In genomic region chr3:46756642-46757041, GRCh38 we compare ENCODE assay signal across 19 cellular contexts. TPM values are rescaled to one million over a fixed set of nuclear protein-coding genes. Genes with fewer than 3 reads are reported as not detected.
DNase-seq lines count a peak whose midpoint lies in the region; ATAC-seq, FAIRE-seq and TF ChIP-seq lines count a peak whose summit lies in the region.
"Had no signal": no experiment of that assay in that cellular context is flagged by ENCODE, and none has a peak within 500 bp of the region (broad histone marks: within the 10 kb centered on the region; RNA-seq: fewer than 3 reads in every experiment).

No MANE protein-coding gene starts in this region.

- POLR2A ChIA-PET in K562 (lab: Yijun Ruan, JAX), result interaction anchor here (0.7 kb wide), 1 partner anchor 46 kb away, joined by 3 read pairs; no protein-coding TSS in a partner anchor

- no peaks in the 10 kb centered on the region for H3K36me3 ChIP-seq in GM23338 (ENCODE audit: insufficient read depth)
- H3K36me3 ChIP-seq in K562 (ENCODE audit: control insufficient read depth, insufficient read depth, low read length), result no peaks in the 10 kb centered on the region
- no peaks in the 10 kb centered on the region for H3K36me3 ChIP-seq in trophoblast cell (ENCODE audit: control insufficient read depth in 1 of 2, insufficient read depth in 2 of 2, low read length in 2 of 2)
- H3K36me3 ChIP-seq: BLaER1 had no signal

- H2AK5ac ChIP-seq in trophoblast cell (ENCODE audit: low read length), result no peak overlapping the region

- H3K18ac ChIP-seq in trophoblast cell (ENCODE audit: low read length), result no peak overlapping the region

- H2BK5ac ChIP-seq in trophoblast cell (ENCODE audit: low read depth, low read length, poor library complexity), result no peak overlapping the region

- in situ Hi-C loops in K562 (cut with MboI), result no loop called here

- H3K9ac ChIP-seq in K562 (ENCODE audit: insufficient read depth in 1 of 2, low read depth in 2 of 2, low read length in 2 of 2), result peak overlapping the region in 1 of 2 experiments; percentile 59; a peak in 2 of 4 replicates
- no peak overlapping the region for H3K9ac ChIP-seq in trophoblast cell (ENCODE audit: low read length)
- H3K9ac ChIP-seq: BLaER1, GM23248 had no signal

- H3K23ac ChIP-seq in trophoblast cell (ENCODE audit: low read length), result no peak overlapping the region

- H3K27me3 ChIP-seq in GM23338 (ENCODE audit: insufficient read depth), result no peaks in the 10 kb centered on the region
- H3K27me3 ChIP-seq in K562 (ENCODE audit: control insufficient read depth in 2 of 2, insufficient read depth in 2 of 2, low read length in 2 of 2), result peaks cover 14 to 45% of the 10 kb centered on the region in 2 experiments
- no peaks in the 10 kb centered on the region for H3K27me3 ChIP-seq in trophoblast cell (ENCODE audit: insufficient read depth, low read length)
- H3K27me3 ChIP-seq: BLaER1 had no signal

- no peaks in the 10 kb centered on the region for H3K36me3 Mint-ChIP-seq in GM23338 (ENCODE audit: low read depth)
- H3K36me3 Mint-ChIP-seq: CD8-positive, alpha-beta T cell had no signal

- peak; percentile 25; the same call in 1 of the 3 replicates for ATAC-seq in GM23338
- ATAC-seq in K562, result peak; percentile 89
- no peak for ATAC-seq in GM18511 (IDR thresholded peaks at IDR 0.05; ENCODE audit: unreplicated experiment)
- no peak for ATAC-seq in left lobe of liver
- ATAC-seq in HG03196 (IDR thresholded peaks at IDR 0.05; ENCODE audit: unreplicated experiment), result no peak
- ATAC-seq: A549; CD8-positive, alpha-beta T cell; HCT116 had no signal

- H3K4ac ChIP-seq in trophoblast cell (ENCODE audit: low read depth, low read length), result no peak overlapping the region

- TF ChIP-seq CTCF in C4-2B (conservative IDR thresholded peaks at IDR 0.05), result 0 out of 2 replicates have a peak, but pooled peaks have one; percentile 16
- peak in 1 of 2 experiments; percentile 26; a peak in 1 of 4 replicates for TF ChIP-seq CTCF in GM23338 (conservative IDR thresholded peaks at IDR 0.05; ENCODE audit: low read depth in 2 of 2)
- TF ChIP-seq CTCF in K562 (IDR thresholded peaks at IDR 0.05 in 2 of 3, conservative IDR thresholded peaks at IDR 0.05 in 1 of 3; ENCODE audit: insufficient read depth in 2 of 3, low read depth in 1 of 3, low read length in 3 of 3), result peak; percentile 59 to 80 (median 64); a peak in 5 of 6 replicates

- H3F3A ChIP-seq in GM23338 (replicated peaks; ENCODE audit: low read depth), result no peaks in the 10 kb centered on the region

- peaks cover 10% of the 10 kb centered on the region; the same call in 1 of the 2 replicates for H3K4me1 ChIP-seq in GM23338 (ENCODE audit: insufficient read depth)
- peaks cover 0 to 14% of the 10 kb centered on the region in 2 experiments; a peak in 2 of 5 replicates for H3K4me1 ChIP-seq in K562 (replicated peaks in 1 of 2; ENCODE audit: control insufficient read depth in 2 of 2, insufficient read depth in 2 of 2, low read length in 2 of 2)
- no peaks in the 10 kb centered on the region for H3K4me1 ChIP-seq in trophoblast cell (ENCODE audit: control insufficient read depth in 1 of 2, insufficient read depth in 2 of 2, low read length in 2 of 2)
- H3K4me1 ChIP-seq: A549, BLaER1 had no signal

- H2BK12ac ChIP-seq in trophoblast cell (ENCODE audit: low read length), result no peak overlapping the region

- H3K79me2 ChIP-seq in GM23338 (replicated peaks; ENCODE audit: insufficient read depth) (no peaks in the 10 kb centered on the region), K562 (ENCODE audit: control insufficient read depth, insufficient read depth, low read length) (no peaks in the 10 kb centered on the region), trophoblast cell (ENCODE audit: control insufficient read depth, insufficient read depth, low read length, poor library complexity) (no peaks in the 10 kb centered on the region)

- H3K4me3 Mint-ChIP-seq in GM23338, result no peak overlapping the region
- H3K4me3 Mint-ChIP-seq: CD8-positive, alpha-beta T cell; HFFc6 had no signal

- peak in 1 of 2 experiments; percentile 36; a peak in 2 of 4 replicates for TF ChIP-seq RAD21 in K562 (CRISPR knock-in tag; conservative IDR thresholded peaks at IDR 0.05 in 1 of 2, IDR thresholded peaks at IDR 0.05 in 1 of 2)

- no TSS peak for BruUV-seq in K562 (replicated peaks; lab: Mats Ljungman, UMichigan)

- H3K9me3 Mint-ChIP-seq in GM23338, result no peaks in the 10 kb centered on the region
- H3K9me3 Mint-ChIP-seq: CD8-positive, alpha-beta T cell; HFFc6 had no signal

- H3K4me1 Mint-ChIP-seq in GM23338, result peaks cover 12% of the 10 kb centered on the region; the same call in 2 of the 3 replicates

- TF ChIP-seq POLR2A in K562 (conservative IDR thresholded peaks at IDR 0.05), result no peak

- H4K20me1 ChIP-seq in GM23338 (replicated peaks; ENCODE audit: insufficient read depth) (no peaks in the 10 kb centered on the region), K562 (replicated peaks; ENCODE audit: control insufficient read depth, insufficient read depth, low read length) (no peaks in the 10 kb centered on the region)
- H4K20me1 ChIP-seq: BLaER1 had no signal

- peaks cover 2% of the 10 kb centered on the region for H3K27me3 Mint-ChIP-seq in GM23338 (ENCODE audit: insufficient read depth, low read depth, poor library complexity)

- H2BK120ac ChIP-seq in trophoblast cell (ENCODE audit: insufficient read depth, low read length, poor library complexity), result no peak overlapping the region

- H3K9me3 ChIP-seq in K562 (replicated peaks; ENCODE audit: control insufficient read depth, insufficient read depth, low read depth, low read length), result no peaks in the 10 kb centered on the region
- no peaks in the 10 kb centered on the region for H3K9me3 ChIP-seq in trophoblast cell (ENCODE audit: insufficient read depth, low read depth, low read length)
- H3K9me3 ChIP-seq: A549, BLaER1 had no signal

- no peak overlapping the region for H4K91ac ChIP-seq in trophoblast cell (ENCODE audit: low read depth, low read length)

- peaks cover 3% of the 10 kb centered on the region for H3K9me1 ChIP-seq in K562 (ENCODE audit: control insufficient read depth, insufficient read depth, low read length)

- H3K9me2 ChIP-seq in GM23338 (ENCODE audit: insufficient read depth), result no peaks in the 10 kb centered on the region

- no peak for FAIRE-seq in K562 (lab: Jason Lieb, UNC)
- FAIRE-seq: A549, GM19239, H54 had no signal

- CTCF ChIA-PET in K562 (lab: Yijun Ruan, JAX; ENCODE audit: low intra/inter-chr PET ratio), result no interaction called here

- no peak overlapping the region for H3K4me2 ChIP-seq in GM23338
- H3K4me2 ChIP-seq in K562 (ENCODE audit: insufficient read depth, low read length), result peak overlapping the region; percentile 55
- H3K4me2 ChIP-seq in trophoblast cell (ENCODE audit: low read length), result no peak overlapping the region
- H3K4me2 ChIP-seq: A549, BLaER1 had no signal

- no peak overlapping the region for H3K14ac ChIP-seq in trophoblast cell (ENCODE audit: low read length)

- no peak for DNase-seq in GM23338 (ENCODE audit: low spot score)
- peak; percentile 33 to 68 (median 56) for DNase-seq in K562 (ENCODE audit: extremely low read depth in 1 of 4, low spot score in 3 of 4)
- DNase-seq in trophoblast cell, result peak in 1 of 2 donors; percentile 17
- no peak for DNase-seq in left lobe of liver (ENCODE audit: low spot score)
- DNase-seq: Calu3; CD8-positive, alpha-beta T cell; DMS79 treated with DMSO at 0.1 percent for 48 hours; GF-D8; GM23248; HFFc6 had no signal

- intact Hi-C loops in K562 (cut with micrococcal nuclease), result no loop called here

- no peak for TF ChIP-seq EP300 in K562 (IDR thresholded peaks at IDR 0.05; ENCODE audit: low read length)

- H4K12ac ChIP-seq in trophoblast cell (ENCODE audit: low read depth, low read length), result no peak overlapping the region

- 10% methylated on average over 27 of the region's 31 CpGs for WGBS in K562 (ENCODE audit: insufficient coverage, low coverage, missing lambda C conversion rate)
- WGBS in trophoblast cell (ENCODE audit: extremely low coverage, insufficient coverage, insufficient read length), result no CpG with 5 or more reads among the region's 31 CpGs

- H3K27ac ChIP-seq in C4-2B (no peak overlapping the region), GM23338 (ENCODE audit: low read depth) (no peak overlapping the region), K562 (ENCODE audit: extremely low read depth, low read depth, low read length) (no peak overlapping the region), trophoblast cell (ENCODE audit: low read depth, low read length) (no peak overlapping the region)
- H3K27ac ChIP-seq: A549, BLaER1, GM23248 had no signal

- H3K27ac Mint-ChIP-seq in GM23338, result no peak overlapping the region
- H3K27ac Mint-ChIP-seq: CD8-positive, alpha-beta T cell; HFFc6 had no signal

- H2AFZ ChIP-seq in GM23338 (no peak overlapping the region), K562 (ENCODE audit: low read depth, low read length) (peak overlapping the region; percentile 47), trophoblast cell (ENCODE audit: insufficient read depth, low read length, poor library complexity) (no peak overlapping the region)
- H2AFZ ChIP-seq: GM23248 had no signal

- H3K79me1 ChIP-seq in trophoblast cell (ENCODE audit: low read length), result no peaks in the 10 kb centered on the region

- no peak overlapping the region for H4K8ac ChIP-seq in trophoblast cell (ENCODE audit: low read depth, low read length)

- no peak overlapping the region for H3K4me3 ChIP-seq in GM23338
- peak overlapping the region; percentile 4; the same call in 1 of the 2 replicates for H3K4me3 ChIP-seq in K562
- H3K4me3 ChIP-seq in trophoblast cell (ENCODE audit: low read depth, low read length), result peak overlapping the region; percentile 15
- H3K4me3 ChIP-seq: A549, BLaER1, GM23248 had no signal

RNA-seq across cellular contexts. Expression of gene PRSS50, which starts 39.0 kb away (rescaled TPM):
- 1.4 and 1.5 TPM in 2 replicates for total RNA-seq in GM23338 (2014; rRNA removed; shearing (Covaris generic))
- polyA plus RNA-seq in GM23338 (2016; fragmentation: Nextera tagmentation; extraction: Ambion mirVana) (0.50 and 0.60 TPM in 2 replicates), K562 (2011; rRNA removed) (not detected in 2 replicates), K562 (2014; fragmentation: Illumina TruSeq; extraction: Trizol) (not detected in 2 replicates), K562 (2014; fragmentation: Nextera tagmentation; extraction: Ambion mirVana) (under 1 TPM in 1 of 2 experiments, not detected in 1; 0.01 TPM), K562 (2014; rRNA removed) (not detected in 2 replicates)
- not detected in 2 replicates for total RNA-seq in K562 (2011; cell fraction: chromatin; rRNA removed; ENCODE audit: low replicate concordance)
- total RNA-seq in K562 (2011; cell fraction: nucleolus; rRNA removed), result 0.17 TPM in 1 of 2 replicates, not detected in the other
- total RNA-seq in K562 (2011; cell fraction: nucleoplasm; rRNA removed), result not detected in 2 replicates
- total RNA-seq in K562 (2014; rRNA removed) (not detected in 2 replicates), K562 (2014; rRNA removed; fragmentation: Illumina TruSeq; extraction: Trizol) (not detected in 2 replicates), K562 (2015; rRNA removed; fragmentation: Illumina TruSeq; extraction: Trizol) (not detected in 2 replicates), K562 (2021) (not detected in 2 replicates), left lobe of liver (0.13 TPM)
- polyA plus RNA-seq in K562 (2011; cell fraction: cytosol; rRNA removed), result not detected in 2 replicates
- polyA plus RNA-seq in K562 (2011; cell fraction: nucleus; rRNA removed), result 0.07 TPM in 1 of 2 replicates, not detected in the other
- 0.03 TPM in 1 of 2 replicates, not detected in the other for polyA plus RNA-seq in K562 (2012)
- polyA minus RNA-seq in K562 (2011; rRNA and poly(A)+ RNA removed), result not detected in 2 replicates
- polyA minus RNA-seq in K562 (2011; cell fraction: cytosol; rRNA and poly(A)+ RNA removed), result not detected in 2 replicates
- not detected in 2 replicates for polyA minus RNA-seq in K562 (2011; cell fraction: nucleus; rRNA and poly(A)+ RNA removed)
- polyA plus RNA-seq in trophoblast cell (2013), result 0.07 and 0.16 TPM in 2 replicates
- total RNA-seq: Calu3; CD8-positive, alpha-beta T cell; GM23248; HFFc6; HT-29 had no signal
- polyA plus RNA-seq: A549, GM23248 had no signal

RNA-seq across cellular contexts. Expression of gene TMIE, which starts 55.5 kb away (rescaled TPM):
- 0.16 and 1.2 TPM in 2 replicates for total RNA-seq in GM23338 (2014; rRNA removed; shearing (Covaris generic))
- polyA plus RNA-seq in GM23338 (2016; fragmentation: Nextera tagmentation; extraction: Ambion mirVana) (0.70 and 0.84 TPM in 2 replicates), K562 (2011; rRNA removed) (not detected in 2 replicates), K562 (2014; fragmentation: Illumina TruSeq; extraction: Trizol) (not detected in 2 replicates), K562 (2014; fragmentation: Nextera tagmentation; extraction: Ambion mirVana) (not detected), K562 (2014; rRNA removed) (not detected in 2 replicates)
- not detected in 2 replicates for total RNA-seq in K562 (2011; cell fraction: chromatin; rRNA removed; ENCODE audit: low replicate concordance)
- not detected in 2 replicates for total RNA-seq in K562 (2011; cell fraction: nucleolus; rRNA removed)
- not detected in 2 replicates for total RNA-seq in K562 (2011; cell fraction: nucleoplasm; rRNA removed)
- total RNA-seq in K562 (2014; rRNA removed) (not detected in 2 replicates), K562 (2014; rRNA removed; fragmentation: Illumina TruSeq; extraction: Trizol) (not detected in 2 replicates), K562 (2015; rRNA removed; fragmentation: Illumina TruSeq; extraction: Trizol) (not detected in 2 replicates), K562 (2021) (not detected in 2 replicates), left lobe of liver (0.33 TPM)
- not detected in 2 replicates for polyA plus RNA-seq in K562 (2011; cell fraction: cytosol; rRNA removed)
- not detected in 2 replicates for polyA plus RNA-seq in K562 (2011; cell fraction: nucleus; rRNA removed)
- 0.50 TPM in 1 of 2 replicates, not detected in the other for polyA plus RNA-seq in K562 (2012)
- not detected in 2 replicates for polyA minus RNA-seq in K562 (2011; rRNA and poly(A)+ RNA removed)
- polyA minus RNA-seq in K562 (2011; cell fraction: cytosol; rRNA and poly(A)+ RNA removed), result not detected in 2 replicates
- polyA minus RNA-seq in K562 (2011; cell fraction: nucleus; rRNA and poly(A)+ RNA removed), result not detected in 2 replicates
- 0.07 TPM in 2 replicates for polyA plus RNA-seq in trophoblast cell (2013)
- total RNA-seq: HFFc6 had no signal
- polyA plus RNA-seq: GM23248 had no signal

Comparison
In these comparisons a context has a peak if more than half of its experiments do, and no peak if none do; other contexts are left out.
1. ATAC-seq: peak in GM23338 (single experiment) and K562 (single experiment); none in GM18511 (single experiment), left lobe of liver (single experiment) and HG03196 (single experiment).
2. DNase-seq: peak in K562 (4 of 4); none in GM23338 (single experiment) and left lobe of liver (single experiment).